ENCODE assay signal across 7 cellular contexts in the genomic region with DNA sequence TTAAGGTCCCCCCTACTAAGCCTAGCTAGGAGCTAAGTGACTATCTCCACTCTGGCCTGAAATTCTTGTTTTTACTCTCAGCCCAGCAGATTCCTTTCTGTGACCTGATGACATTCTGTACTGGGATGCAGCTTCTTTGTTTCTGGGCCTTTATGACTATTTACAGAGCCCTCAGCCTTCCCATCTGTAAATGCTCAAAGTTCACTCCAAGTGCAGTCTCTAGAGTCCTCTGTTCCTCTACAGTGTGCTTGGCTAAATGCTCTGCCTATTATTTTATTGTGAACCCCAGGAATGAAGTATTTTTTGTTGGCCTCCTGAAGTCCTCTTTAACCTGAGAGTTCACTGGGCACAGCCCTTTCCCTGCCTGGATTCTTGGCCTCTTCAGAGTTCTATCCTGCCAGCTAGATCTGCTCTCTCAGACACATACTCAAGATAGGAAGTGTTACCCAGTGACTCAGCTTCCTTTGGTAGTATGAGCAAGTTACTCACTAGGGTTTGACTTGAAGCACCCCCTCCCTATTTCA.
DNase-seq lines count a peak whose midpoint lies in the region; ATAC-seq and TF ChIP-seq lines count a peak whose summit lies in the region.

No MANE protein-coding gene starts in this region.

- no peak overlapping the region for H3K4me3 ChIP-seq in coronary artery

- H3K27ac ChIP-seq in coronary artery: peak overlapping the region; percentile 3 to 76

- ATAC-seq in GM19467 (IDR thresholded peaks at IDR 0.05; ENCODE audit: unreplicated experiment) (peak; percentile 64), HG03135 (IDR thresholded peaks at IDR 0.05; ENCODE audit: unreplicated experiment) (peak; percentile 60)

- no peak for TF ChIP-seq CTCF in coronary artery (IDR thresholded peaks at IDR 0.05)

- no peak for DNase-seq in coronary artery (ENCODE audit: low spot score)
- DNase-seq in pons (ENCODE audit: low spot score): peak; percentile 7
- no peak for DNase-seq in iPS-NIHi7 (ENCODE audit: extremely low spot score)
- DNase-seq in stimulated activated CD8-positive, alpha-beta memory T cell treated with anti-CD3 and anti-CD28 coated beads, Interleukin-4, amount 100 ng/mL, for 48 hours: no peak
- no peak for DNase-seq in stimulated activated CD4-positive, alpha-beta T cell treated with anti-CD3 and anti-CD28 coated beads, Interleukin-2, amount 100 ng/mL, for 48 hours
